Comparison of ENCODE assay signal across 4 cellular contexts in the genomic region with DNA sequence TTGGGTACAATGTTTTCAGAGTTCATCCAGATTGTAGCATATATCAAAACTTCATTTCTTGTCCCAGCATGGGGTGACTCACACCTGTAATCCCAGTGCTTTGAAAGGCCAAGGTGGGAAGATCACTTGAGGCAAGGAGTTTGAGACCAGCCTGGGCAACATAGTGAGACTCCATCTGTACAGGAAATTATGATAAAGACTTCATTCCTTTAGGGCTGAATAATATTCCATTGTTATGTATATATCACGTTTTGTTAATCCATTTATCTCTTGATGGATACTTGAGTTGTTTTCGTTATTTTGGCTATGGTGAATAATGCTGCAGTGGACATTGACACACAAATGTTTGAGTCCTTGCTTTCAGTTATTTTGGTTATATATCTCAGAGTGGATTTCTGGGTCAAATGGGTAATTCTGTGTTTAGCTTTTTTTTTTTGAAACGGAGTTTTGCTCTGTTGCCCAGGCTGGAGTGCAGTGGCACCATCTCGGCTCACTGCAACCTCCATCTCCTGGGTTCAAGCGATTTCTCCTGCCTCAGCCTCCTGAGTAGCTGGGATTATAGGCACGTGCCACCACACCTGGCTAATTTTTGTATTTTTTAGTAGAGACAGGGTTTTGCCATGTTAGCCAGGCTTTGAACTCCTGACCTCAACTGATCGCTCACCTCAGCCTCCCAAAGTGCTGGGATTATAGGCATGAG. TPM values are rescaled to one million over a fixed set of nuclear protein-coding genes. Genes with fewer than 3 reads are reported as not detected.
"Had no signal": no experiment of that assay in that cellular context is flagged by ENCODE, and none has a peak within 500 bp of the region (broad histone marks: within the 10 kb centered on the region; RNA-seq: fewer than 3 reads in every experiment).

No MANE protein-coding gene starts in this region.

RNA-seq across cellular contexts. Expression of gene AIFM3, which starts 24.7 kb away (rescaled TPM):
- total RNA-seq: activated T-helper 17 cell treated with anti-CD3 and anti-CD28 coated beads, Interleukin-2, amount 50 U/mL, for 72 hours; ascending aorta; RPMI7951; SJSA1 had no signal
